8 cellular contexts compared by ENCODE assay signal in the genomic region with DNA sequence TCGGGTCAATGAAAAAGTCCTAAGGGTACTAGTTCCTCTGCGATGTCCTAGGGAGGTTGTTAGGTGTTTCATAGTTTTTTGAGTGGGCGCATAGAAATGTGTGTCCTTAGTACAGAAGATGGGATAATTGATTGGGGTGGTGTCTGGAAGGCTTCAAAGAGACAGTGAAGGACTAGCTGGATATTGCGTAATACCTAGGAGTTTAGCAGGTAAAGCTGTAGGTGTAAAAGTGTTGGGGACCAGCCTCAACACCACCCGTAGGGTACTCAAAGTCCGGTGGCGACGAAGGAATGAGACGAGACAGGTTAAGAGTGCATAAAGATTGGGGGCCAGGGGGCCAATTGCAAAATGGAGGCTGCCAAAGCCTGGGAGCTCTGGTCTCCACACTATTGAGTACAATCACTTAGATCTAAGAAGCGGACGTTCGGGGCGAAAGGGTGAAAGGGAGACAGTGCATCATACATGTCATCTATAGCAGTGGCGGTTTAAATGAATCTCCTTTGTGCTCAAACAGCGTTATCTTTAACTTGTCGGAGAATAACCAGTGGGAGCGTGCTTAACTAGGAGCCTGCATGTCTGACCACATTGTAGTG. TPM values are rescaled to one million over a fixed set of nuclear protein-coding genes. Genes with fewer than 3 reads are reported as not detected.
DNase-seq lines count a peak whose midpoint lies in the region; ATAC-seq, FAIRE-seq and TF ChIP-seq lines count a peak whose summit lies in the region.

No MANE protein-coding gene starts in this region.

- H3K9me3 ChIP-seq in SJCRH30 (replicated peaks) = no peaks in the 10 kb centered on the region
- no peaks in the 10 kb centered on the region for H3K9me3 ChIP-seq in fibroblast of lung (ENCODE audit: control insufficient read depth, insufficient read depth, low read depth, low read length)

- H3K9ac ChIP-seq in fibroblast of lung (ENCODE audit: insufficient read depth, low read length) = peak overlapping the region; percentile 71
- H3K9ac ChIP-seq in rectal smooth muscle tissue (ENCODE audit: low read length) = no peak overlapping the region

- H2AFZ ChIP-seq in fibroblast of lung (ENCODE audit: low read length) = no peak overlapping the region

- H3K79me2 ChIP-seq in fibroblast of lung (ENCODE audit: control insufficient read depth, insufficient read depth, low read length) = peaks cover 45% of the 10 kb centered on the region

- H3K36me3 ChIP-seq in SJCRH30 (peaks cover 6% of the 10 kb centered on the region), fibroblast of lung (ENCODE audit: control insufficient read depth, insufficient read depth, low read length) (no peaks in the 10 kb centered on the region), rectal smooth muscle tissue (ENCODE audit: control insufficient read depth, insufficient read depth, low read length) (peaks cover 3% of the 10 kb centered on the region)

- DNase-seq in GM12891 (ENCODE audit: insufficient read length, low spot score) (no peak), SJCRH30 (no peak), fibroblast of lung (ENCODE audit: low read depth in 2 of 2) (no peak), GM10248 (ENCODE audit: extremely low spot score) (no peak)

- peak; percentile 43 for FAIRE-seq in GM12891 (lab: Jason Lieb, UNC)

- ATAC-seq in HG02973 (IDR thresholded peaks at IDR 0.05; ENCODE audit: unreplicated experiment) (no peak), HG03045 (IDR thresholded peaks at IDR 0.05; ENCODE audit: unreplicated experiment) (no peak), HG02885 (IDR thresholded peaks at IDR 0.05; ENCODE audit: poor library complexity, unreplicated experiment) (no peak)

- peak overlapping the region; percentile 86 for H3K4me3 ChIP-seq in SJCRH30
- H3K4me3 ChIP-seq in fibroblast of lung (replicated peaks in 1 of 4; ENCODE audit: control extremely low read depth in 1 of 4, insufficient read depth in 1 of 4, low read depth in 3 of 4, low read length in 4 of 4) = peak overlapping the region; percentile 70 to 92 (median 84)
- peak overlapping the region; percentile 77 for H3K4me3 ChIP-seq in rectal smooth muscle tissue (ENCODE audit: low read length)

- no peak for TF ChIP-seq POLR2A in GM12891 (IDR thresholded peaks at IDR 0.05; ENCODE audit: low read depth, low read length)

- no peak overlapping the region for H3K27ac ChIP-seq in SJCRH30
- peak overlapping the region; percentile 25 for H3K27ac ChIP-seq in fibroblast of lung (ENCODE audit: insufficient read depth, low read length)
- no peak overlapping the region for H3K27ac ChIP-seq in rectal smooth muscle tissue (ENCODE audit: low read depth, low read length)

- H3K4me1 ChIP-seq in SJCRH30 (peaks cover 5% of the 10 kb centered on the region; the same call in 1 of the 2 replicates), fibroblast of lung (ENCODE audit: control insufficient read depth, extremely low read depth, insufficient read depth, low read length) (peaks cover 7% of the 10 kb centered on the region), rectal smooth muscle tissue (ENCODE audit: control insufficient read depth, insufficient read depth, low read length) (peaks cover 16% of the 10 kb centered on the region)

- CTCF ChIA-PET in GM10248 (lab: Yijun Ruan, JAX) = interaction anchor here (0.7 to 1.3 kb wide), 2 partner anchors 24 to 27 kb away, joined by 3 to 4 read pairs; no protein-coding TSS in a partner anchor

- no peak for TF ChIP-seq CTCF in fibroblast of lung (conservative IDR thresholded peaks at IDR 0.05 in 1 of 2, IDR thresholded peaks at IDR 0.05 in 1 of 2; ENCODE audit: low read depth in 1 of 2, low read length in 2 of 2)
- TF ChIP-seq CTCF in GM10248 (IDR thresholded peaks at IDR 0.05; ENCODE audit: control extremely low read depth, extremely low read depth, low read depth, missing control alignments) = no peak

- peak overlapping the region; percentile 92 for H3K4me2 ChIP-seq in fibroblast of lung (ENCODE audit: extremely low read depth, insufficient read depth, low read length)

- peaks cover 2% of the 10 kb centered on the region for H4K20me1 ChIP-seq in fibroblast of lung (ENCODE audit: control insufficient read depth, extremely low read depth, insufficient read depth, low read length)

- POLR2A ChIA-PET in GM10248 (lab: Yijun Ruan, JAX) = interaction anchor here (1.2 kb wide), 1 partner anchor 13 kb away, joined by 3 read pairs; no protein-coding TSS in a partner anchor

- H3K27me3 ChIP-seq in SJCRH30 (no peaks in the 10 kb centered on the region), fibroblast of lung (ENCODE audit: control insufficient read depth, insufficient read depth, low read length) (no peaks in the 10 kb centered on the region), rectal smooth muscle tissue (ENCODE audit: control insufficient read depth, insufficient read depth, low read length) (no peaks in the 10 kb centered on the region)

TF ChIP-seq in GM12891, 5 proteins besides CTCF, POLR2A, EP300 and RAD21:
- TF ChIP-seq SPI1 (IDR thresholded peaks at IDR 0.05; ENCODE audit: low read depth, low read length) (no peak), TAF1 (IDR thresholded peaks at IDR 0.05; ENCODE audit: low read depth, low read length) (no peak), PAX5 (IDR thresholded peaks at IDR 0.05; ENCODE audit: insufficient read depth, low read length, severe bottlenecking) (no peak), POLR2AphosphoS5 (IDR thresholded peaks at IDR 0.05; ENCODE audit: low read depth, low read length) (no peak), POU2F2 (IDR thresholded peaks at IDR 0.05; ENCODE audit: low read depth, low read length) (no peak)
TF ChIP-seq in GM12891: peak in this region for 0.

RNA-seq across cellular contexts. Expression of gene TRMT44, which starts 1.0 kb away (rescaled TPM):
- 6.8 TPM for polyA plus RNA-seq in GM12891 (2012; ENCODE audit: low read depth, missing spikeins)
- 13.5 and 14.3 TPM in 2 replicates for total RNA-seq in SJCRH30 (2014; rRNA removed; shearing (Covaris generic))
- 12.8 and 14.0 TPM in 2 replicates for total RNA-seq in fibroblast of lung
- 5.5 and 6.5 TPM in 2 replicates for polyA plus RNA-seq in fibroblast of lung
- polyA plus RNA-seq in fibroblast of lung (2012) = 5.9 and 6.2 TPM in 2 replicates
- 4.6 and 5.2 TPM in 2 replicates for polyA minus RNA-seq in fibroblast of lung (ENCODE audit: low replicate concordance)

RNA-seq across cellular contexts. Expression of gene ACOX3, which starts 1.1 kb away (rescaled TPM):
- polyA plus RNA-seq in GM12891 (2012; ENCODE audit: low read depth, missing spikeins) = 13.4 TPM
- total RNA-seq in SJCRH30 (2014; rRNA removed; shearing (Covaris generic)) = 20.0 and 21.4 TPM in 2 replicates
- 21.6 and 23.8 TPM in 2 replicates for total RNA-seq in fibroblast of lung
- 6.8 and 8.3 TPM in 2 replicates for polyA plus RNA-seq in fibroblast of lung
- polyA plus RNA-seq in fibroblast of lung (2012) = 15.0 and 20.3 TPM in 2 replicates
- 25.6 and 27.4 TPM in 2 replicates for polyA minus RNA-seq in fibroblast of lung (ENCODE audit: low replicate concordance)
